ENCODE assay signal across 10 cellular contexts in the genomic region with DNA sequence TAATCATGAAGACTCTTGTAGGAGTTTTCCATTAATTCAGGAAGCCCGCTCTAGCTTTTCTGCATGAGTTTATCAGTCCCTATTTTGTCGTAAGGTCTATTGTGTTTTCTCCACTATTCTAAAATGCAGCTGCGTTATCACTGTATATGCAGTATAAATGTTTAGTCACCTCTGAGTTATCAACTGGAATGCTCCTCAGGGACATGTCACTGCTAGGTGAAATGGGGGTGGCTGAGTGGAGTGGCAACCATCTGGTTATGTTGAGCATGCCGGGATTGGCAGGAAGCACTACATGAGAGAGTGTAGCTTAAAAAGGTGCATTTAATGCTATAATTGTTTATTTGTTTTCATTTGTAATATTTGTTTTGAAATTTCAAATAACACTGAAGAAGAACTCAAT.
"Had no signal": no experiment of that assay in that cellular context is flagged by ENCODE, and none has a peak within 500 bp of the region (broad histone marks: within the 10 kb centered on the region; RNA-seq: fewer than 3 reads in every experiment).

No MANE protein-coding gene starts in this region.

- H3K27ac ChIP-seq: GM23248, HL-60 had no signal

- H3K4me3 ChIP-seq: GM23248, HAP-1 had no signal

- H3K36me3 Mint-ChIP-seq: IgD-negative memory B cell had no signal

- H3K4me1 Mint-ChIP-seq: IgD-negative memory B cell had no signal

- H3K27me3 Mint-ChIP-seq: IgD-negative memory B cell had no signal

- H3K27ac Mint-ChIP-seq: HFFc6, IgD-negative memory B cell had no signal

- ATAC-seq: HCT116, HepG2 had no signal

- H3K4me3 Mint-ChIP-seq: HFFc6, IgD-negative memory B cell had no signal

- H2AFZ ChIP-seq: GM23248 had no signal

- H3K4me1 ChIP-seq: HAP-1 had no signal

- DNase-seq: GM23248, GOT3, H7, HFFc6, KBM-7 had no signal

- H3K9me3 ChIP-seq: HAP-1 had no signal

- H3K9me3 Mint-ChIP-seq: HFFc6 had no signal

- H3K36me3 ChIP-seq: HAP-1 had no signal
